ENCODE assay signal across 13 cellular contexts in the genomic region with DNA sequence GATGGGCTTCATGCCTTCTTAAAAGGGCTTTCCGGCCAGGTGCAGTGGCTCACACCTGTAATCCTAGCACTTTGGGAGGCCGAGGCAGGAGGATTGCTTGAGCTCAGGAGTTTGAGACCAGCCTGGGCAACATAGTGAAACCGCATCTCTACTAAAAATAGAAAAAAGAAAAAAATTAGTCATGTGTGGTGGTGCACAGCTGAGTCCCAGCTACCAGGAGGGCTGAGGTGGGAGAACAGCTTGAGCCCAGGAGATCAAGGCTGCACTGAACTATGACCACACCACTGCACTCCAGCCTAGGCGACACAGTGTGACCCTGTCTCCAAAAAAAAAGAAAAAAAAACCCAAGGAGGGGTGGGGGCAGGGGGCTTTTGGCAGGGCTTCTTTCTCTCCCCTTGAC. TPM values are rescaled to one million over a fixed set of nuclear protein-coding genes. Genes with fewer than 3 reads are reported as not detected.
DNase-seq lines count a peak whose midpoint lies in the region; ATAC-seq and TF ChIP-seq lines count a peak whose summit lies in the region.
"Had no signal": no experiment of that assay in that cellular context is flagged by ENCODE, and none has a peak within 500 bp of the region (broad histone marks: within the 10 kb centered on the region; RNA-seq: fewer than 3 reads in every experiment).

No MANE protein-coding gene starts in this region.

- H3K27me3 ChIP-seq in BLaER1 treated with 17β-estradiol and CSF1 and Interleukin-3, amounts not matched to agents 10 nM and 100 nM: no peaks in the 10 kb centered on the region
- H3K27me3 ChIP-seq in breast epithelium (no peaks in the 10 kb centered on the region), sigmoid colon (no peaks in the 10 kb centered on the region)
- H3K27me3 ChIP-seq: left lung, neural progenitor cell had no signal

- peaks cover 55 to 97% (median 78%) of the 10 kb centered on the region in 11 experiments for H3K36me3 ChIP-seq in BLaER1 treated with 17β-estradiol and CSF1 and Interleukin-3, amounts not matched to agents 10 nM and 100 nM
- H3K36me3 ChIP-seq in breast epithelium (peaks cover 3% of the 10 kb centered on the region), sigmoid colon (peaks cover 16 to 95% (median 44%) of the 10 kb centered on the region in 4 donors)

- peak overlapping the region in 1 of 10 experiments; percentile 30; a peak in 1 of 20 replicates for H3K4me3 ChIP-seq in BLaER1 treated with 17β-estradiol and CSF1 and Interleukin-3, amounts not matched to agents 10 nM and 100 nM
- H3K4me3 ChIP-seq in breast epithelium: no peak overlapping the region
- no peak overlapping the region for H3K4me3 ChIP-seq in sigmoid colon
- H3K4me3 ChIP-seq: left lung, neural progenitor cell had no signal

- H4K20me1 ChIP-seq in BLaER1 treated with 17β-estradiol and CSF1 and Interleukin-3, amounts not matched to agents 10 nM and 100 nM: peaks cover 0 to 56% (median 9%) of the 10 kb centered on the region in 11 experiments; a peak in 14 of 22 replicates

- H3K27ac ChIP-seq in BLaER1 treated with 17β-estradiol and CSF1 and Interleukin-3, amounts not matched to agents 10 nM and 100 nM: peak overlapping the region in 10 of 11 experiments; percentile 16 to 67 (median 49); a peak in 20 of 22 replicates
- H3K27ac ChIP-seq in breast epithelium: no peak overlapping the region
- H3K27ac ChIP-seq in sigmoid colon: no peak overlapping the region
- H3K27ac ChIP-seq: neural progenitor cell had no signal

- ATAC-seq in GM18909 (IDR thresholded peaks at IDR 0.05; ENCODE audit: poor library complexity, unreplicated experiment): peak; percentile 68
- peak; percentile 51 for ATAC-seq in HG02588 (IDR thresholded peaks at IDR 0.05; ENCODE audit: unreplicated experiment)
- ATAC-seq in HG03520 (IDR thresholded peaks at IDR 0.05; ENCODE audit: unreplicated experiment): peak; percentile 66
- ATAC-seq in left colon: no peak

- H3K4me2 ChIP-seq in BLaER1 treated with 17β-estradiol and CSF1 and Interleukin-3, amounts not matched to agents 10 nM and 100 nM: peak overlapping the region; percentile 53 to 78 (median 68)
- H3K4me2 ChIP-seq: neural progenitor cell had no signal

- peaks cover 50 to 65% (median 58%) of the 10 kb centered on the region in 10 experiments for H3K4me1 ChIP-seq in BLaER1 treated with 17β-estradiol and CSF1 and Interleukin-3, amounts not matched to agents 10 nM and 100 nM
- H3K4me1 ChIP-seq in breast epithelium: no peaks in the 10 kb centered on the region
- peaks cover 0 to 16% (median 13%) of the 10 kb centered on the region in 4 donors for H3K4me1 ChIP-seq in sigmoid colon
- H3K4me1 ChIP-seq: neural progenitor cell had no signal

- WGBS in sigmoid colon, 2 donors: 85 to 92% methylated on average over 4 of the region's 4 CpGs

- no peak for TF ChIP-seq EP300 in sigmoid colon (IDR thresholded peaks at IDR 0.05)

- H3K9me3 ChIP-seq in BLaER1 treated with 17β-estradiol and CSF1 and Interleukin-3, amounts not matched to agents 10 nM and 100 nM (replicated peaks in 1 of 11): no peaks in the 10 kb centered on the region
- H3K9me3 ChIP-seq in breast epithelium (no peaks in the 10 kb centered on the region), sigmoid colon (no peaks in the 10 kb centered on the region)
- H3K9me3 ChIP-seq: left lung had no signal

- TF ChIP-seq POLR2A in breast epithelium (IDR thresholded peaks at IDR 0.05) (no peak), sigmoid colon (IDR thresholded peaks at IDR 0.05) (no peak)

- H3K9ac ChIP-seq in BLaER1 treated with 17β-estradiol and CSF1 and Interleukin-3, amounts not matched to agents 10 nM and 100 nM: peak overlapping the region in 7 of 11 experiments; percentile 1 to 36 (median 18); a peak in 9 of 22 replicates
- H3K9ac ChIP-seq: neural progenitor cell had no signal

- no peak for DNase-seq in breast epithelium (ENCODE audit: low spot score in 2 of 2)
- no peak for DNase-seq in sigmoid colon
- no peak for DNase-seq in NOMO-1 treated with dmso at 0.1 percent for 144 hours (lab: John Stamatoyannopoulos, UW; ENCODE audit: unreplicated experiment)
- no peak for DNase-seq in left colon
- DNase-seq: glutamatergic neuron, left lung, NCI-H446 treated with DMSO at 0.1 percent for 48 hours, small intestine had no signal

- intact Hi-C loops in breast epithelium (cut with DNase I; ENCODE audit: low total_unique reads) (no loop called here), sigmoid colon (cut with DNase I) (no loop called here), left colon (cut with DNase I, micrococcal nuclease) (no loop called here)

- TF ChIP-seq CTCF in breast epithelium (IDR thresholded peaks at IDR 0.05) (no peak), sigmoid colon (IDR thresholded peaks at IDR 0.05) (no peak)

RNA-seq across cellular contexts. Expression of a gene that starts 7.2 kb away (rescaled TPM):
- total RNA-seq in breast epithelium (10 to 100 TPM; 59.8 to 79.8 (median 61.6) TPM), sigmoid colon (10 to 100 TPM; 44.1 to 77.5 (median 46.7) TPM), left colon (10 to 100 TPM; 38.4 to 55.8 TPM)
- 10 to 100 TPM; 35.4 to 75.9 (median 36.6) TPM for polyA plus RNA-seq in sigmoid colon

RNA-seq across cellular contexts. Expression of a gene that starts 14.8 kb away (rescaled TPM):
- 10 to 100 TPM; 21.0 to 26.1 (median 26.1) TPM for total RNA-seq in breast epithelium
- total RNA-seq in sigmoid colon: 10 to 100 TPM; 16.8 to 24.0 (median 21.9) TPM
- polyA plus RNA-seq in sigmoid colon: 10 to 100 TPM; 11.3 to 16.2 (median 15.4) TPM
- 10 to 100 TPM; 13.2 to 15.2 TPM for total RNA-seq in left colon

Comparison
In these comparisons a context has a peak if more than half of its experiments do, and no peak if none do; other contexts are left out.
1. H3K27ac ChIP-seq: peak in BLaER1 treated with 17β-estradiol and CSF1 and Interleukin-3, amounts not matched to agents 10 nM and 100 nM (10 of 11); none in breast epithelium (0 of 2) and sigmoid colon (0 of 4).